In genomic region chr2:118882693-118883336, GRCh38 we compare ENCODE assay signal across 1 cellular context.
A peak's percentile ranks its signal among the peaks of the same experiment; 100 is the strongest.
TF ChIP-seq lines count a peak whose summit lies in the region.

No MANE protein-coding gene starts in this region.

TF ChIP-seq in HepG2, 621 proteins besides CTCF, POLR2A, EP300 and RAD21 (continued from another document):
- TF ChIP-seq GMEB2 (CRISPR knock-in tag; IDR thresholded peaks at IDR 0.05; ENCODE audit: low read depth) = no peak
- no peak for TF ChIP-seq IRF2 (CRISPR knock-in tag; IDR thresholded peaks at IDR 0.05)
- TF ChIP-seq ZBTB7A (CRISPR knock-in tag; IDR thresholded peaks at IDR 0.05) = no peak
- no peak for TF ChIP-seq ZHX1 (CRISPR knock-in tag; IDR thresholded peaks at IDR 0.05; ENCODE audit: low read depth)
- TF ChIP-seq ZNF615 (CRISPR knock-in tag; IDR thresholded peaks at IDR 0.05; ENCODE audit: borderline replicate concordance) = no peak
- no peak for TF ChIP-seq ZNF274 (CRISPR knock-in tag; IDR thresholded peaks at IDR 0.05)
- no peak for TF ChIP-seq REPIN1 (CRISPR knock-in tag; IDR thresholded peaks at IDR 0.05; ENCODE audit: borderline replicate concordance, low read depth)
- TF ChIP-seq NBN (conservative IDR thresholded peaks at IDR 0.05) = no peak
- TF ChIP-seq KLF6 (CRISPR knock-in tag; IDR thresholded peaks at IDR 0.05) = no peak
- no peak for TF ChIP-seq NCOR1 (IDR thresholded peaks at IDR 0.05; ENCODE audit: borderline replicate concordance, low read length)
- no peak for TF ChIP-seq ZNF20 (CRISPR knock-in tag; IDR thresholded peaks at IDR 0.05)
- no peak for TF ChIP-seq ZNF205 (CRISPR knock-in tag; IDR thresholded peaks at IDR 0.05)
- TF ChIP-seq UBTF (CRISPR knock-in tag; IDR thresholded peaks at IDR 0.05) = no peak
- no peak for TF ChIP-seq PHF8 (CRISPR knock-in tag; IDR thresholded peaks at IDR 0.05)
- no peak for TF ChIP-seq FLYWCH1 (CRISPR knock-in tag; IDR thresholded peaks at IDR 0.05)
- TF ChIP-seq ZNF660 (CRISPR knock-in tag; IDR thresholded peaks at IDR 0.05; ENCODE audit: borderline replicate concordance, low read depth) = no peak
- TF ChIP-seq JUNB (CRISPR knock-in tag; IDR thresholded peaks at IDR 0.05; ENCODE audit: borderline replicate concordance) = no peak
- TF ChIP-seq ZNF275 (CRISPR knock-in tag; IDR thresholded peaks at IDR 0.05; ENCODE audit: borderline replicate concordance) = no peak
- no peak for TF ChIP-seq SAP130 (CRISPR knock-in tag; IDR thresholded peaks at IDR 0.05; ENCODE audit: low read depth)
- no peak for TF ChIP-seq EHMT2 (IDR thresholded peaks at IDR 0.05; ENCODE audit: borderline replicate concordance, low read depth, low read length)
- TF ChIP-seq GFI1 (CRISPR knock-in tag; IDR thresholded peaks at IDR 0.05; ENCODE audit: borderline replicate concordance) = no peak
- TF ChIP-seq CREM (IDR thresholded peaks at IDR 0.05) = no peak
- no peak for TF ChIP-seq CREM (CRISPR knock-in tag; IDR thresholded peaks at IDR 0.05)
- no peak for TF ChIP-seq ZNF225 (CRISPR knock-in tag; IDR thresholded peaks at IDR 0.05)
- no peak for TF ChIP-seq ZNF792 (CRISPR knock-in tag; IDR thresholded peaks at IDR 0.05)
- no peak for TF ChIP-seq DBP (CRISPR knock-in tag; IDR thresholded peaks at IDR 0.05; ENCODE audit: not compliant biosample characterization)
- no peak for TF ChIP-seq KAT7 (CRISPR knock-in tag; IDR thresholded peaks at IDR 0.05; ENCODE audit: borderline replicate concordance)
- TF ChIP-seq ZNF235 (CRISPR knock-in tag; IDR thresholded peaks at IDR 0.05; ENCODE audit: borderline replicate concordance) = no peak
- TF ChIP-seq ETV6 (CRISPR knock-in tag; conservative IDR thresholded peaks at IDR 0.05) = 0 out of 2 replicates have a peak, but pooled peaks have one; percentile 49
- 0 out of 2 replicates have a peak, but pooled peaks have one; percentile 53 for TF ChIP-seq SRY (CRISPR knock-in tag; IDR thresholded peaks at IDR 0.05)
- TF ChIP-seq GATAD2A (CRISPR knock-in tag; IDR thresholded peaks at IDR 0.05) = no peak
- no peak for TF ChIP-seq SNAI1 (CRISPR knock-in tag; IDR thresholded peaks at IDR 0.05; ENCODE audit: borderline replicate concordance)
- TF ChIP-seq ATF6 (CRISPR knock-in tag; conservative IDR thresholded peaks at IDR 0.05) = no peak
- no peak for TF ChIP-seq ZNF460 (CRISPR knock-in tag; IDR thresholded peaks at IDR 0.05; ENCODE audit: borderline replicate concordance)
- TF ChIP-seq ZFYVE20 (CRISPR knock-in tag; IDR thresholded peaks at IDR 0.05; ENCODE audit: borderline replicate concordance, low read depth) = no peak
- TF ChIP-seq ZMYM4 (CRISPR knock-in tag; IDR thresholded peaks at IDR 0.05) = peak; percentile 31; the same call in 1 of the 2 replicates
- TF ChIP-seq HMGXB4 (CRISPR knock-in tag; IDR thresholded peaks at IDR 0.05; ENCODE audit: borderline replicate concordance in 1 of 2, low read depth in 1 of 2) = peak in 1 of 2 experiments; percentile 75; a peak in 1 of 4 replicates
- no peak for TF ChIP-seq ZBTB44 (CRISPR knock-in tag; IDR thresholded peaks at IDR 0.05)
- TF ChIP-seq ZBTB38 (CRISPR knock-in tag; IDR thresholded peaks at IDR 0.05) = no peak
- peak; percentile 36; the same call in 1 of the 2 replicates for TF ChIP-seq CEBPG (CRISPR knock-in tag; IDR thresholded peaks at IDR 0.05)
- peak; percentile 51 for TF ChIP-seq GABPB1 (CRISPR knock-in tag; IDR thresholded peaks at IDR 0.05)
- no peak for TF ChIP-seq ZBTB37 (CRISPR knock-in tag; IDR thresholded peaks at IDR 0.05)
- no peak for TF ChIP-seq ZNF776 (CRISPR knock-in tag; IDR thresholded peaks at IDR 0.05)
- TF ChIP-seq ZNF281 (CRISPR knock-in tag; IDR thresholded peaks at IDR 0.05; ENCODE audit: borderline replicate concordance) = peak; percentile 23; the same call in 1 of the 2 replicates
- TF ChIP-seq SP2 (CRISPR knock-in tag; IDR thresholded peaks at IDR 0.05) = no peak
- TF ChIP-seq TP53 (CRISPR knock-in tag; conservative IDR thresholded peaks at IDR 0.05) = no peak
- TF ChIP-seq CEBPB (IDR thresholded peaks at IDR 0.05; ENCODE audit: borderline replicate concordance, low read depth, low read length) = peak; percentile 56; the same call in 1 of the 2 replicates
TF ChIP-seq in HepG2: peak in this region for 26.
